Comparison of ENCODE assay signal across 10 cellular contexts in genomic region chr9:113380869-113381378, GRCh38.
DNase-seq lines count a peak whose midpoint lies in the region; ATAC-seq and TF ChIP-seq lines count a peak whose summit lies in the region.
"Had no signal": no experiment of that assay in that cellular context is flagged by ENCODE, and none has a peak within 500 bp of the region (broad histone marks: within the 10 kb centered on the region; RNA-seq: fewer than 3 reads in every experiment).

No MANE protein-coding gene starts in this region.

- no peaks in the 10 kb centered on the region for H3K36me3 Mint-ChIP-seq in nephron (ENCODE audit: low read depth)

- H3K4me3 ChIP-seq in MM.1S (ENCODE audit: low read length), result no peak overlapping the region
- H3K4me3 ChIP-seq: SJSA1 had no signal

- no peaks in the 10 kb centered on the region for H3K27me3 ChIP-seq in MM.1S (replicated peaks; ENCODE audit: insufficient read depth, low read length)
- H3K27me3 ChIP-seq: SJSA1 had no signal

- H3K9me2 ChIP-seq in MM.1S (replicated peaks; ENCODE audit: insufficient read depth, low read length), result no peaks in the 10 kb centered on the region

- H4K20me1 ChIP-seq in MM.1S (ENCODE audit: insufficient read depth, low read length), result no peaks in the 10 kb centered on the region

- H3K9ac ChIP-seq in MM.1S (ENCODE audit: low read length), result no peak overlapping the region

- H3K79me2 ChIP-seq in MM.1S (ENCODE audit: low read length), result no peaks in the 10 kb centered on the region

- peak overlapping the region; percentile 12; the same call in 1 of the 2 replicates for H3K27ac ChIP-seq in MM.1S (ENCODE audit: low read length)
- H3K27ac ChIP-seq: SJSA1 had no signal

- H2AFZ ChIP-seq in MM.1S (ENCODE audit: low read length), result peak overlapping the region; percentile 35; the same call in 1 of the 2 replicates

- peak overlapping the region in 2 of 3 experiments; percentile 35 to 99 for H3K27ac Mint-ChIP-seq in nephron

- H3K4me2 ChIP-seq in MM.1S (ENCODE audit: low read depth, low read length), result peak overlapping the region; percentile 24; the same call in 1 of the 2 replicates

- DNase-seq in MM.1S (peak; percentile 51), D341Med (ENCODE audit: low spot score) (no peak), GM03348 (ENCODE audit: low spot score) (no peak), DMS79 treated with DMSO at 0.1 percent for 48 hours (lab: John Stamatoyannopoulos, UW) (no peak), NCI-H146 (lab: John Stamatoyannopoulos, UW) (no peak)
- DNase-seq: activated T-cell treated with anti-CD3 and anti-CD28 coated beads, Interleukin-2, amount 50 U/mL, for 48 hours had no signal

- H3K4me1 Mint-ChIP-seq in nephron, result peaks cover 14% of the 10 kb centered on the region

- peak; percentile 50 for ATAC-seq in GM18858 (IDR thresholded peaks at IDR 0.05; ENCODE audit: unreplicated experiment)
- peak; percentile 44 for ATAC-seq in GM21717 (IDR thresholded peaks at IDR 0.05; ENCODE audit: unreplicated experiment)

- H3K36me3 ChIP-seq in MM.1S (replicated peaks; ENCODE audit: insufficient read depth, low read length), result no peaks in the 10 kb centered on the region
- H3K36me3 ChIP-seq: SJSA1 had no signal

- peaks cover 7% of the 10 kb centered on the region for H3K4me1 ChIP-seq in MM.1S (ENCODE audit: low read length)

- no peak overlapping the region for H3K4me3 Mint-ChIP-seq in nephron

- H3K27me3 Mint-ChIP-seq in nephron (ENCODE audit: low read depth), result no peaks in the 10 kb centered on the region

- H3F3A ChIP-seq in MM.1S (ENCODE audit: insufficient read depth, low read length), result peaks cover 4% of the 10 kb centered on the region; the same call in 1 of the 2 replicates

- no peak for TF ChIP-seq CTCF in MM.1S (IDR thresholded peaks at IDR 0.05; ENCODE audit: low read length)
- no peak for TF ChIP-seq CTCF in nephron (IDR thresholded peaks at IDR 0.05; ENCODE audit: unreplicated experiment in 3 of 3)

- no peaks in the 10 kb centered on the region for H3K9me3 Mint-ChIP-seq in nephron

- H3K9me3 ChIP-seq in MM.1S (replicated peaks; ENCODE audit: insufficient read depth, low read length), result no peaks in the 10 kb centered on the region
- H3K9me3 ChIP-seq: SJSA1 had no signal
